In genomic region chr9:35232867-35233544, GRCh38 we compare ENCODE assay signal across 17 cellular contexts.
DNase-seq lines count a peak whose midpoint lies in the region; TF ChIP-seq lines count a peak whose summit lies in the region.
"Had no signal": no experiment of that assay in that cellular context is flagged by ENCODE, and none has a peak within 500 bp of the region (broad histone marks: within the 10 kb centered on the region; RNA-seq: fewer than 3 reads in every experiment).

No MANE protein-coding gene starts in this region.

- no peak overlapping the region for H2BK5ac ChIP-seq in H9 (ENCODE audit: insufficient read length, low read length)

- H3K14ac ChIP-seq in H9 (ENCODE audit: insufficient read depth, low read length), result no peak overlapping the region

- H4K8ac ChIP-seq in H9 (replicated peaks; ENCODE audit: insufficient read length, low read depth, low read length), result no peak overlapping the region

- no peaks in the 10 kb centered on the region for H3K4me1 ChIP-seq in H9 (ENCODE audit: insufficient read depth, low read length)

- no peak overlapping the region for H2AFZ ChIP-seq in H9 (ENCODE audit: low read length)

- H3K23me2 ChIP-seq in H9 (ENCODE audit: insufficient read length, low read depth, low read length, poor library complexity, severe bottlenecking), result no peaks in the 10 kb centered on the region

- H3K9me3 Mint-ChIP-seq in H9 (no peaks in the 10 kb centered on the region), mesothelial cell of epicardium (no peaks in the 10 kb centered on the region)
- H3K9me3 Mint-ChIP-seq: CD4-positive, alpha-beta T cell had no signal

- H3K56ac ChIP-seq in H9 (ENCODE audit: insufficient read length, low read depth, low read length), result no peak overlapping the region

- no peaks in the 10 kb centered on the region for H3K79me1 ChIP-seq in H9 (ENCODE audit: insufficient read depth, low read depth, low read length, poor library complexity, severe bottlenecking)

- H3K27me3 ChIP-seq in H9 (ENCODE audit: insufficient read depth, low read length), result no peaks in the 10 kb centered on the region
- H3K27me3 ChIP-seq: Peyer's patch had no signal

- DNase-seq in NCI-H2171 treated with DMSO at 0.1 percent for 48 hours (lab: John Stamatoyannopoulos, UW), result peak; percentile 50
- no peak for DNase-seq in NCI-H2171 (lab: John Stamatoyannopoulos, UW)
- peak; percentile 82 for DNase-seq in NCI-H2029 treated with DMSO at 0.1 percent for 48 hours (lab: John Stamatoyannopoulos, UW)
- peak; percentile 15 for DNase-seq in left kidney (ENCODE audit: low read depth, low spot score)
- no peak for DNase-seq in NCI-H82 treated with DMSO at 0.1 percent for 48 hours (lab: John Stamatoyannopoulos, UW; ENCODE audit: unreplicated experiment)
- DNase-seq in H9, result no peak
- no peak for DNase-seq in mesothelial cell of epicardium (ENCODE audit: low spot score in 2 of 2, unreplicated experiment in 2 of 2)
- DNase-seq: ACHN; CD4-positive, alpha-beta T cell; EL; MV-4-11; NCI-H1930; NCI-H774; Peyer's patch; Right ventricle myocardium superior; SK-N-SH had no signal

- H2BK15ac ChIP-seq in H9 (ENCODE audit: low read depth, low read length), result no peak overlapping the region

- H3K27me3 Mint-ChIP-seq in H9 (ENCODE audit: low read depth), result no peaks in the 10 kb centered on the region
- no peaks in the 10 kb centered on the region for H3K27me3 Mint-ChIP-seq in mesothelial cell of epicardium (ENCODE audit: low read depth)

- whole genome bisulfite sequencing in H9 (ENCODE audit: extremely low coverage, insufficient read length, low lambda C conversion rate), result no CpG with 5 or more reads among the region's 3 CpGs

- H4K20me1 ChIP-seq in H9 (ENCODE audit: control insufficient read depth, insufficient read depth, insufficient read length), result no peaks in the 10 kb centered on the region

- H3K4ac ChIP-seq in H9 (ENCODE audit: low read depth, low read length), result no peak overlapping the region

- H3K4me1 Mint-ChIP-seq in H9 (peaks cover 0 to 3% of the 10 kb centered on the region in 2 experiments; a peak in 1 of 4 replicates), mesothelial cell of epicardium (peaks cover 10% of the 10 kb centered on the region)
- H3K4me1 Mint-ChIP-seq: B cell had no signal

- H4K91ac ChIP-seq in H9 (ENCODE audit: insufficient read length, low read depth, low read length), result no peak overlapping the region

- H3T11ph ChIP-seq in H9 (ENCODE audit: low read length), result no peak overlapping the region

- no peak overlapping the region for H3K9ac ChIP-seq in H9 (ENCODE audit: extremely low read depth, insufficient read length, low read length)
- H3K9ac ChIP-seq: SK-N-SH had no signal

- H4K5ac ChIP-seq in H9 (ENCODE audit: insufficient read length, low read depth, low read length), result no peak overlapping the region

- no peaks in the 10 kb centered on the region for H3K9me3 ChIP-seq in H9 (ENCODE audit: control insufficient read depth, low read depth, low read length)
- H3K9me3 ChIP-seq: Peyer's patch, SK-N-SH had no signal

- H3K27ac Mint-ChIP-seq in H9 (no peak overlapping the region), mesothelial cell of epicardium (no peak overlapping the region)
- H3K27ac Mint-ChIP-seq: B cell; CD4-positive, alpha-beta T cell had no signal

- H3K36me3 Mint-ChIP-seq in H9 (ENCODE audit: insufficient read depth in 1 of 3, low read depth in 3 of 3) (peaks cover 0 to 6% (median 0%) of the 10 kb centered on the region in 3 experiments; a peak in 1 of 7 replicates), mesothelial cell of epicardium (no peaks in the 10 kb centered on the region)

- H3K23ac ChIP-seq in H9 (ENCODE audit: insufficient read length, low read depth, low read length), result no peak overlapping the region

- H3K27ac ChIP-seq in H9 (ENCODE audit: insufficient read length, low read depth, low read length), result no peak overlapping the region
- H3K27ac ChIP-seq: Peyer's patch had no signal

- H2BK20ac ChIP-seq in H9 (ENCODE audit: low read depth, low read length, poor library complexity, severe bottlenecking), result no peak overlapping the region

- H3K79me2 ChIP-seq in H9 (ENCODE audit: insufficient read depth, low read length), result no peaks in the 10 kb centered on the region

- TF ChIP-seq CTCF in H9 (conservative IDR thresholded peaks at IDR 0.05), result no peak
- no peak for TF ChIP-seq CTCF in mesothelial cell of epicardium (IDR thresholded peaks at IDR 0.05; ENCODE audit: unreplicated experiment)

- H2BK12ac ChIP-seq in H9 (ENCODE audit: insufficient read length, low read depth, low read length), result no peak overlapping the region

- no peak overlapping the region for H2BK120ac ChIP-seq in H9 (ENCODE audit: low read depth, low read length, poor library complexity, severe bottlenecking)

- no peak overlapping the region for H3K18ac ChIP-seq in H9 (ENCODE audit: insufficient read length, low read depth, low read length)

- H3K4me3 Mint-ChIP-seq in H9, result no peak overlapping the region
- H3K4me3 Mint-ChIP-seq in mesothelial cell of epicardium, result no peak overlapping the region
- H3K4me3 Mint-ChIP-seq: B cell; CD4-positive, alpha-beta T cell had no signal

- no peak overlapping the region for H3K4me2 ChIP-seq in H9 (ENCODE audit: insufficient read depth, insufficient read length, low read length)
- H3K4me2 ChIP-seq: SK-N-SH had no signal

- H2AK5ac ChIP-seq in H9 (ENCODE audit: insufficient read length, low read length), result no peak overlapping the region

Comparison
In these comparisons a context has a peak if more than half of its experiments do, and no peak if none do; other contexts are left out.
1. DNase-seq: peak in NCI-H2171 treated with DMSO at 0.1 percent for 48 hours (single experiment), NCI-H2029 treated with DMSO at 0.1 percent for 48 hours (single experiment) and left kidney (single experiment); none in NCI-H2171 (single experiment), NCI-H82 treated with DMSO at 0.1 percent for 48 hours (single experiment), H9 (single experiment) and mesothelial cell of epicardium (0 of 2).